13 cellular contexts compared by ENCODE assay signal in genomic region chr20:32523613-32524218, GRCh38.
DNase-seq lines count a peak whose midpoint lies in the region; ATAC-seq, FAIRE-seq and TF ChIP-seq lines count a peak whose summit lies in the region.
"Had no signal": no experiment of that assay in that cellular context is flagged by ENCODE, and none has a peak within 500 bp of the region (broad histone marks: within the 10 kb centered on the region; RNA-seq: fewer than 3 reads in every experiment).

No MANE protein-coding gene starts in this region.

- TF ChIP-seq EP300 in K562 (IDR thresholded peaks at IDR 0.05; ENCODE audit: low read length) = no peak

- no TSS peak for BruUV-seq in K562 (replicated peaks; lab: Mats Ljungman, UMichigan)

- DNase-seq in DND-41 (no peak), NCI-H524 (lab: John Stamatoyannopoulos, UW) (peak; percentile 95 to 98), K562 (ENCODE audit: extremely low read depth in 1 of 4, low spot score in 3 of 4) (no peak), neural crest cell (ENCODE audit: low read depth, low spot score) (no peak), ecto neural progenitor cell (ENCODE audit: low spot score) (no peak), KG1 (lab: John Stamatoyannopoulos, UW) (no peak)
- DNase-seq: activated T-cell treated with anti-CD3 and anti-CD28 coated beads, Interleukin-2, amount 50 U/mL, for 4 hours; left colon; naive B cell; SHP77 treated with DMSO at 0.1 percent for 48 hours had no signal

- 70% methylated on average over 7 of the region's 7 CpGs for WGBS in K562 (ENCODE audit: insufficient coverage, low coverage, missing lambda C conversion rate)

- POLR2A ChIA-PET in K562 (lab: Yijun Ruan, JAX) = interaction anchor here (0.9 to 1.5 kb wide), 6 partner anchors 9 to 320 kb away, joined by 3 to 7 read pairs (median 4); no protein-coding TSS in a partner anchor

- no peaks in the 10 kb centered on the region for H3K9me3 Mint-ChIP-seq in neural crest cell
- H3K9me3 Mint-ChIP-seq: activated T-cell treated with anti-CD3 and anti-CD28 coated beads, Interleukin-2, amount 50 U/mL, for 4 hours; naive B cell had no signal

- H3K9me1 ChIP-seq in K562 (ENCODE audit: control insufficient read depth, insufficient read depth, low read length) = peaks cover 3% of the 10 kb centered on the region

- H3K36me3 ChIP-seq in DND-41 (ENCODE audit: insufficient read depth, low read length) = peaks cover 73% of the 10 kb centered on the region
- H3K36me3 ChIP-seq in K562 (ENCODE audit: control insufficient read depth, insufficient read depth, low read length) = peaks cover 81% of the 10 kb centered on the region; the same call in 2 of the 3 replicates
- H3K36me3 ChIP-seq: suprapubic skin had no signal

- H3K4me3 ChIP-seq in DND-41 (ENCODE audit: low read depth in 1 of 2, low read length in 2 of 2) (no peak overlapping the region), K562 (no peak overlapping the region)
- H3K4me3 ChIP-seq: suprapubic skin had no signal

- TF ChIP-seq CTCF in DND-41 (IDR thresholded peaks at IDR 0.05; ENCODE audit: borderline replicate concordance, extremely low read depth, low read length, poor library complexity, severe bottlenecking) (no peak), K562 (IDR thresholded peaks at IDR 0.05 in 2 of 3, conservative IDR thresholded peaks at IDR 0.05 in 1 of 3; ENCODE audit: insufficient read depth in 2 of 3, low read depth in 1 of 3, low read length in 3 of 3) (no peak), neural crest cell (conservative IDR thresholded peaks at IDR 0.05) (no peak)

- no peaks in the 10 kb centered on the region; the same call in 1 of the 2 replicates for H4K20me1 ChIP-seq in DND-41 (ENCODE audit: insufficient read depth, low read length)
- no peaks in the 10 kb centered on the region; the same call in 1 of the 2 replicates for H4K20me1 ChIP-seq in K562 (replicated peaks; ENCODE audit: control insufficient read depth, insufficient read depth, low read length)

- ATAC-seq in DND-41 (ENCODE audit: insufficient read depth, low read depth) (no peak), K562 (no peak), GM19023 (IDR thresholded peaks at IDR 0.05; ENCODE audit: unreplicated experiment) (no peak)
- ATAC-seq: left colon had no signal

- CTCF ChIA-PET in K562 (lab: Yijun Ruan, JAX; ENCODE audit: low intra/inter-chr PET ratio) = interaction anchor here (3.9 kb wide), 1 partner anchor 129 kb away, joined by 85 read pairs; no protein-coding TSS in a partner anchor

- no peaks in the 10 kb centered on the region for H3K36me3 Mint-ChIP-seq in neural crest cell (ENCODE audit: low read depth)
- H3K36me3 Mint-ChIP-seq: naive B cell had no signal

- H3K27me3 ChIP-seq in DND-41 (ENCODE audit: insufficient read depth, low read length, poor library complexity) (no peaks in the 10 kb centered on the region), K562 (ENCODE audit: control insufficient read depth in 2 of 2, insufficient read depth in 2 of 2, low read length in 2 of 2) (no peaks in the 10 kb centered on the region)

- peaks cover 5% of the 10 kb centered on the region; the same call in 1 of the 2 replicates for H3K79me2 ChIP-seq in DND-41 (ENCODE audit: insufficient read depth, low read length)
- H3K79me2 ChIP-seq in K562 (ENCODE audit: control insufficient read depth, insufficient read depth, low read length) = no peaks in the 10 kb centered on the region; the same call in 2 of the 3 replicates

- no peak for TF ChIP-seq POLR2A in K562 (conservative IDR thresholded peaks at IDR 0.05)

- FAIRE-seq in K562 (lab: Jason Lieb, UNC) = no peak
- FAIRE-seq: bronchial epithelial cell had no signal

- H3K9me3 ChIP-seq in DND-41 (ENCODE audit: insufficient read depth, low read length, severe bottlenecking) (no peaks in the 10 kb centered on the region), K562 (replicated peaks; ENCODE audit: control insufficient read depth, insufficient read depth, low read depth, low read length) (no peaks in the 10 kb centered on the region)
- H3K9me3 ChIP-seq: suprapubic skin had no signal

- H3K9ac ChIP-seq in DND-41 (ENCODE audit: low read depth, low read length) (peak overlapping the region; percentile 7; the same call in 1 of the 2 replicates), K562 (ENCODE audit: insufficient read depth in 1 of 2, low read depth in 2 of 2, low read length in 2 of 2) (peak overlapping the region in 1 of 2 experiments; percentile 72; a peak in 1 of 4 replicates)

- H2AFZ ChIP-seq in DND-41 (ENCODE audit: low read depth, low read length) (no peak overlapping the region), K562 (ENCODE audit: low read depth, low read length) (no peak overlapping the region)

- peak overlapping the region; percentile 9 for H3K4me3 Mint-ChIP-seq in neural crest cell
- H3K4me3 Mint-ChIP-seq: activated T-cell treated with anti-CD3 and anti-CD28 coated beads, Interleukin-2, amount 50 U/mL, for 4 hours had no signal

- intact Hi-C loops in K562 (cut with micrococcal nuclease) = loop anchor here (5.0 kb wide), 1 partner anchor 59 kb away; no protein-coding TSS in a partner anchor

- no peak for TF ChIP-seq RAD21 in K562 (CRISPR knock-in tag; conservative IDR thresholded peaks at IDR 0.05 in 1 of 2, IDR thresholded peaks at IDR 0.05 in 1 of 2)

- peak overlapping the region; percentile 68 for H3K27ac Mint-ChIP-seq in neural crest cell (ENCODE audit: unreplicated experiment)
- H3K27ac Mint-ChIP-seq: naive B cell had no signal

- in situ Hi-C loops in K562 (cut with MboI) = no loop called here

- H3K4me1 ChIP-seq in DND-41 (ENCODE audit: insufficient read depth, low read length) (peaks cover 18% of the 10 kb centered on the region), K562 (replicated peaks in 1 of 2; ENCODE audit: control insufficient read depth in 2 of 2, insufficient read depth in 2 of 2, low read length in 2 of 2) (peaks cover 5 to 40% of the 10 kb centered on the region in 2 experiments; a peak in 3 of 5 replicates)

- H3K4me2 ChIP-seq in DND-41 (ENCODE audit: insufficient read depth, low read length) (no peak overlapping the region), K562 (ENCODE audit: insufficient read depth, low read length) (no peak overlapping the region)

- H3K4me1 Mint-ChIP-seq in neural crest cell = peaks cover 74% of the 10 kb centered on the region

- H3K27ac ChIP-seq in DND-41 (ENCODE audit: low read length) (peak overlapping the region; percentile 65), K562 (ENCODE audit: extremely low read depth, low read depth, low read length) (peak overlapping the region; percentile 8; the same call in 1 of the 3 replicates)
- H3K27ac ChIP-seq: suprapubic skin had no signal

- H3K27me3 Mint-ChIP-seq in neural crest cell (ENCODE audit: low read depth) = peaks cover 2% of the 10 kb centered on the region

TF ChIP-seq in K562, 482 proteins besides CTCF, POLR2A, EP300 and RAD21 (continues in another document):
- no peak for TF ChIP-seq DPF2 (IDR thresholded peaks at IDR 0.05)
- no peak for TF ChIP-seq THAP7 (CRISPR knock-in tag; IDR thresholded peaks at IDR 0.05)
- TF ChIP-seq SAP30 (IDR thresholded peaks at IDR 0.05; ENCODE audit: borderline replicate concordance, insufficient read depth, low read depth, low read length, poor library complexity, severe bottlenecking) = no peak
- no peak for TF ChIP-seq USF1 (CRISPR knock-in tag; IDR thresholded peaks at IDR 0.05)
- TF ChIP-seq ZMIZ1 (IDR thresholded peaks at IDR 0.05; ENCODE audit: low read depth in 2 of 2, low read length in 2 of 2) = no peak
- TF ChIP-seq MAX (CRISPR knock-in tag; IDR thresholded peaks at IDR 0.05) = no peak
- TF ChIP-seq IFI16 (CRISPR knock-in tag; IDR thresholded peaks at IDR 0.05) = no peak

Comparison
In these comparisons a context has a peak if more than half of its experiments do, and no peak if none do; other contexts are left out.
1. DNase-seq: peak in NCI-H524 (2 of 2); none in DND-41 (single experiment), K562 (0 of 4), neural crest cell (single experiment), ecto neural progenitor cell (single experiment) and KG1 (single experiment).